ENCODE assay signal across 8 cellular contexts in genomic region chr6:159788276-159788675, GRCh38. TPM values are rescaled to one million over a fixed set of nuclear protein-coding genes. Genes with fewer than 3 reads are reported as not detected.
DNase-seq lines count a peak whose midpoint lies in the region; ATAC-seq, FAIRE-seq and TF ChIP-seq lines count a peak whose summit lies in the region.

No MANE protein-coding gene starts in this region.

- H4K8ac ChIP-seq in mesenchymal stem cell (ENCODE audit: low read length), result no peak overlapping the region

- H2BK15ac ChIP-seq in mesenchymal stem cell (ENCODE audit: low read depth, poor library complexity, severe bottlenecking), result no peak overlapping the region

- peak; percentile 26 for DNase-seq in stimulated activated CD4-positive, alpha-beta T cell treated with anti-CD3 and anti-CD28 coated beads, Interleukin-15, amount 100 ng/mL, for 24 hours
- DNase-seq in stimulated activated CD4-positive, alpha-beta T cell treated with anti-CD3 and anti-CD28 coated beads, Interleukin-12 subunit alpha, Interleukin-12 subunit beta, amount 100 ng/mL, for 4 hours, result no peak
- DNase-seq in GM12878 (ENCODE audit: low read depth, low spot score), result no peak
- no peak for DNase-seq in mesenchymal stem cell
- DNase-seq in vagina (ENCODE audit: extremely low spot score in 2 of 2), result no peak
- no peak for DNase-seq in NCI-H1436 treated with DMSO at 0.1 percent for 48 hours (lab: John Stamatoyannopoulos, UW)
- DNase-seq in NCI-H1092 (lab: John Stamatoyannopoulos, UW), result no peak
- DNase-seq in omental fat pad (ENCODE audit: low spot score), result no peak

- H3K4me2 ChIP-seq in GM12878 (ENCODE audit: control insufficient read depth, insufficient read depth) (peak overlapping the region; percentile 67), mesenchymal stem cell (ENCODE audit: low read length, poor library complexity, severe bottlenecking) (peak overlapping the region; percentile 97)

- H3K27ac ChIP-seq in GM12878 (ENCODE audit: control insufficient read depth, insufficient read depth) (peak overlapping the region; percentile 80), mesenchymal stem cell (ENCODE audit: low read length, poor library complexity, severe bottlenecking) (peak overlapping the region; percentile 38), vagina (peak overlapping the region; percentile 100)

- no TSS peak for BruUV-seq in GM12878 (replicated peaks; lab: Mats Ljungman, UMichigan)

- H3K4me1 ChIP-seq in GM12878 (ENCODE audit: control insufficient read depth, insufficient read depth, low read length) (no peaks in the 10 kb centered on the region; the same call in 1 of the 2 replicates), mesenchymal stem cell (ENCODE audit: control insufficient read depth, insufficient read depth, low read depth, low read length) (peaks cover 12% of the 10 kb centered on the region), vagina (peaks cover 62% of the 10 kb centered on the region)

- ATAC-seq in GM12878 (no peak), omental fat pad (ENCODE audit: low FRiP score) (no peak)

- no peak for TF ChIP-seq EP300 in GM12878 (IDR thresholded peaks at IDR 0.05; ENCODE audit: borderline replicate concordance in 1 of 2, control insufficient read depth in 1 of 2, low read depth in 2 of 2, low read length in 2 of 2)

- CTCF ChIA-PET in GM12878 (lab: Yijun Ruan, JAX), result interaction anchor here (0.9 to 4.7 kb wide), 7 partner anchors 26 to 681 kb away, joined by 3 to 46 read pairs (median 4); partner anchors contain the start of genes ACAT2 and SOD2

- H3K18ac ChIP-seq in mesenchymal stem cell (ENCODE audit: low read depth in 1 of 2, low read length in 2 of 2), result no peak overlapping the region

- no peaks in the 10 kb centered on the region for H4K20me1 ChIP-seq in GM12878 (ENCODE audit: control insufficient read depth, insufficient read depth)

- H2BK5ac ChIP-seq in mesenchymal stem cell (ENCODE audit: low read depth, low read length, poor library complexity, severe bottlenecking), result no peak overlapping the region

- peaks cover 1 to 15% of the 10 kb centered on the region in 2 experiments; a peak in 2 of 4 replicates for H3K36me3 ChIP-seq in GM12878 (ENCODE audit: control insufficient read depth in 2 of 2, insufficient read depth in 2 of 2, low read length in 1 of 2)
- H3K36me3 ChIP-seq in mesenchymal stem cell (ENCODE audit: control insufficient read depth in 1 of 2, insufficient read depth in 2 of 2, low read depth in 1 of 2, low read length in 2 of 2), result peaks cover 9 to 61% of the 10 kb centered on the region in 2 experiments
- peaks cover 0 to 43% of the 10 kb centered on the region in 2 donors for H3K36me3 ChIP-seq in vagina

- intact Hi-C loops in GM12878 (cut with micrococcal nuclease; ENCODE audit: unreplicated experiment), result loop anchor here (2.0 to 5.0 kb wide), 3 partner anchors 95 to 184 kb away; partner anchors contain the start of gene SOD2
- intact Hi-C loops in vagina (cut with DNase I), result loop anchor here (5.0 kb wide), 1 partner anchor 61 kb away; the partner anchor contains the start of gene WTAP

- no peaks in the 10 kb centered on the region for H3K27me3 ChIP-seq in GM12878 (replicated peaks in 1 of 2; ENCODE audit: control insufficient read depth in 2 of 2, insufficient read depth in 2 of 2, low read length in 1 of 2)
- no peaks in the 10 kb centered on the region for H3K27me3 ChIP-seq in mesenchymal stem cell (ENCODE audit: control insufficient read depth in 1 of 2, insufficient read depth in 1 of 2, low read length in 2 of 2)
- H3K27me3 ChIP-seq in vagina, result no peaks in the 10 kb centered on the region

- no peaks in the 10 kb centered on the region for H3K9me3 ChIP-seq in GM12878 (replicated peaks; ENCODE audit: control insufficient read depth, insufficient read depth, low read length)
- no peaks in the 10 kb centered on the region for H3K9me3 ChIP-seq in mesenchymal stem cell (ENCODE audit: control insufficient read depth, low read length)
- no peaks in the 10 kb centered on the region for H3K9me3 ChIP-seq in vagina

- H3K9ac ChIP-seq in GM12878 (ENCODE audit: control insufficient read depth, insufficient read depth, low read length) (peak overlapping the region; percentile 88), mesenchymal stem cell (ENCODE audit: low read length) (peak overlapping the region; percentile 96)

- no peak overlapping the region for H3K4ac ChIP-seq in mesenchymal stem cell (ENCODE audit: low read depth in 1 of 2, low read length in 2 of 2)

- TF ChIP-seq POLR2A in GM12878 (IDR thresholded peaks at IDR 0.05; ENCODE audit: low read depth, low read length) (no peak), vagina (IDR thresholded peaks at IDR 0.05) (no peak)

- TF ChIP-seq RAD21 in GM12878 (IDR thresholded peaks at IDR 0.05; ENCODE audit: insufficient read depth, low read depth, low read length), result no peak

- TF ChIP-seq CTCF in GM12878 (IDR thresholded peaks at IDR 0.05 in 2 of 3, conservative IDR thresholded peaks at IDR 0.05 in 1 of 3; ENCODE audit: control insufficient read depth in 2 of 3, extremely low read depth in 1 of 3, insufficient read depth in 1 of 3, low read depth in 3 of 3, low read length in 3 of 3) (no peak), vagina (IDR thresholded peaks at IDR 0.05) (no peak), omental fat pad (IDR thresholded peaks at IDR 0.05) (no peak)

- H2AFZ ChIP-seq in GM12878 (ENCODE audit: control insufficient read depth, low read depth, low read length) (no peak overlapping the region), mesenchymal stem cell (ENCODE audit: low read depth, low read length) (no peak overlapping the region)

- POLR2A ChIA-PET in GM12878 (lab: Charles Lee), result interaction anchor here (0.6 to 5.3 kb wide), 7 partner anchors 10 to 59 kb away, joined by 3 to 85 read pairs (median 4); partner anchors contain the start of genes ACAT2 and WTAP

- in situ Hi-C loops in GM12878 (cut with MboI), result no loop called here

- H4K91ac ChIP-seq in mesenchymal stem cell (ENCODE audit: low read length), result no peak overlapping the region

- peaks cover 5% of the 10 kb centered on the region for H3K79me1 ChIP-seq in mesenchymal stem cell (replicated peaks; ENCODE audit: low read length, poor library complexity, severe bottlenecking)

- WGBS in GM12878 (ENCODE audit: insufficient coverage, insufficient replicate concordance, low lambda C conversion rate, missing lambda C conversion rate), result 35% methylated on average over 14 of the region's 15 CpGs
- WGBS in mesenchymal stem cell, result 62% methylated on average over 11 of the region's 15 CpGs

- no peak overlapping the region for H2BK12ac ChIP-seq in mesenchymal stem cell (ENCODE audit: low read length in 2 of 2)

- no peak overlapping the region for H3K14ac ChIP-seq in mesenchymal stem cell (ENCODE audit: low read length in 2 of 2)

- H3K23ac ChIP-seq in mesenchymal stem cell (ENCODE audit: low read length in 2 of 2), result peak overlapping the region in 1 of 2 experiments; percentile 60

- RAD21 ChIA-PET in GM12878 (lab: Charles Lee; ENCODE audit: unreplicated experiment), result interaction anchor here (0.9 to 5.5 kb wide), 7 partner anchors 27 to 189 kb away, joined by 3 to 52 read pairs (median 6); partner anchors contain the start of genes ACAT2 and WTAP

- no peak overlapping the region for H2BK120ac ChIP-seq in mesenchymal stem cell (ENCODE audit: low read depth, low read length)

- SMC1A ChIA-PET in GM12878 (lab: Charles Lee; ENCODE audit: uncharacterized antibody, unreplicated experiment), result interaction anchor here (0.6 to 8.4 kb wide), 8 partner anchors 11 to 194 kb away, joined by 3 to 108 read pairs (median 4); partner anchors contain the start of gene WTAP

- no peak for FAIRE-seq in GM12878 (lab: Jason Lieb, UNC)

- H3K4me3 ChIP-seq in GM12878 (peak overlapping the region; percentile 90), mesenchymal stem cell (ENCODE audit: insufficient read depth in 1 of 2, low read depth in 1 of 2, low read length in 2 of 2) (peak overlapping the region; percentile 99), vagina (peak overlapping the region; percentile 87 to 92)

- no peak overlapping the region for H2AK5ac ChIP-seq in mesenchymal stem cell (ENCODE audit: low read length, severe bottlenecking)

- peaks cover 85% of the 10 kb centered on the region for H3K79me2 ChIP-seq in GM12878 (ENCODE audit: control insufficient read depth, insufficient read depth, low read length)

RNA-seq across cellular contexts. Expression of gene TCP1, which starts 1.1 kb away (rescaled TPM):
- 171 and 186 TPM in 2 replicates for total RNA-seq in GM12878 (2013; cell fraction: nucleolus; rRNA removed)
- 347 and 350 TPM in 2 replicates for total RNA-seq in GM12878 (2014; rRNA removed)
- 329 and 350 TPM in 2 replicates for total RNA-seq in GM12878 (2014; rRNA removed; fragmentation: Illumina TruSeq; extraction: Trizol)
- 306 and 317 TPM in 2 replicates for total RNA-seq in GM12878 (2021)
- 136 TPM for polyA plus RNA-seq in GM12878 (2011; ENCODE audit: low read depth)
- 133 and 194 TPM in 2 replicates for polyA plus RNA-seq in GM12878 (2011; rRNA removed)
- 104 and 110 TPM in 2 replicates for polyA plus RNA-seq in GM12878 (2011; cell fraction: cytosol; rRNA removed)
- 182 and 230 TPM in 2 replicates for polyA plus RNA-seq in GM12878 (2011; cell fraction: nucleus; rRNA removed)
- 168 and 174 TPM in 2 replicates for polyA plus RNA-seq in GM12878 (2012)
- 294 and 401 TPM in 2 replicates for polyA plus RNA-seq in GM12878 (2014; fragmentation: Illumina TruSeq; extraction: Trizol)
- polyA plus RNA-seq in GM12878 (2014; fragmentation: Nextera tagmentation; extraction: Ambion mirVana), result 100 to 1,000 TPM; 201 to 241 TPM
- polyA plus RNA-seq in GM12878 (2014; rRNA removed), result 170 and 172 TPM in 2 replicates
- polyA plus RNA-seq in GM12878 (2016; fragmentation: Nextera tagmentation; extraction: Ambion mirVana), result 100 to 1,000 TPM; 452 to 457 TPM
- polyA minus RNA-seq in GM12878 (2011; rRNA and poly(A)+ RNA removed), result 148 and 226 TPM in 2 replicates
- 166 and 180 TPM in 2 replicates for polyA minus RNA-seq in GM12878 (2011; cell fraction: cytosol; rRNA and poly(A)+ RNA removed)
- polyA minus RNA-seq in GM12878 (2011; cell fraction: nucleus; rRNA and poly(A)+ RNA removed), result 125 and 214 TPM in 2 replicates
- 92.8 TPM for polyA plus RNA-seq in mesenchymal stem cell (2013, experiment 1 of 2)
- 97.3 TPM for polyA plus RNA-seq in mesenchymal stem cell (2013, experiment 2 of 2)
- 80.8 TPM for total RNA-seq in vagina
- 100 to 1,000 TPM; 146 to 248 (median 192) TPM for total RNA-seq in omental fat pad

RNA-seq across cellular contexts. Expression of gene MRPL18, which starts 2.0 kb away (rescaled TPM):
- total RNA-seq in GM12878 (2013; cell fraction: nucleolus; rRNA removed), result 7.2 and 7.7 TPM in 2 replicates
- total RNA-seq in GM12878 (2014; rRNA removed) (98.6 and 104 TPM in 2 replicates), GM12878 (2014; rRNA removed; fragmentation: Illumina TruSeq; extraction: Trizol) (81.9 and 82.3 TPM in 2 replicates), GM12878 (2021) (68.5 and 69.3 TPM in 2 replicates), vagina (58.7 TPM), omental fat pad (10 to 100 TPM; 37.2 to 87.6 (median 60.3) TPM)
- polyA plus RNA-seq in GM12878 (2011; ENCODE audit: low read depth), result 27.6 TPM
- polyA plus RNA-seq in GM12878 (2011; rRNA removed) (108 and 128 TPM in 2 replicates), GM12878 (2014; fragmentation: Illumina TruSeq; extraction: Trizol) (78.8 and 80.0 TPM in 2 replicates), GM12878 (2014; fragmentation: Nextera tagmentation; extraction: Ambion mirVana) (100 to 1,000 TPM; 148 to 203 TPM), GM12878 (2014; rRNA removed) (106 and 124 TPM in 2 replicates), GM12878 (2016; fragmentation: Nextera tagmentation; extraction: Ambion mirVana) (100 to 1,000 TPM; 174 to 177 TPM)
- 71.8 and 90.7 TPM in 2 replicates for polyA plus RNA-seq in GM12878 (2011; cell fraction: cytosol; rRNA removed)
- polyA plus RNA-seq in GM12878 (2011; cell fraction: nucleus; rRNA removed), result 56.8 and 59.3 TPM in 2 replicates
- 46.6 and 58.0 TPM in 2 replicates for polyA plus RNA-seq in GM12878 (2012)
- 33.0 and 37.8 TPM in 2 replicates for polyA minus RNA-seq in GM12878 (2011; rRNA and poly(A)+ RNA removed)
- polyA minus RNA-seq in GM12878 (2011; cell fraction: cytosol; rRNA and poly(A)+ RNA removed), result 12.4 and 18.0 TPM in 2 replicates
- polyA minus RNA-seq in GM12878 (2011; cell fraction: nucleus; rRNA and poly(A)+ RNA removed), result 11.7 and 14.4 TPM in 2 replicates
- polyA plus RNA-seq in mesenchymal stem cell (2013, experiment 1 of 2), result 57.8 TPM
- 58.5 TPM for polyA plus RNA-seq in mesenchymal stem cell (2013, experiment 2 of 2)

RNA-seq across cellular contexts. Expression of gene PNLDC1, which starts 11.8 kb away (rescaled TPM):
- not detected in 2 replicates for total RNA-seq in GM12878 (2013; cell fraction: nucleolus; rRNA removed)
- 0.38 TPM in 1 of 2 replicates, not detected in the other for total RNA-seq in GM12878 (2014; rRNA removed)
- 0.09 TPM in 1 of 2 replicates, not detected in the other for total RNA-seq in GM12878 (2014; rRNA removed; fragmentation: Illumina TruSeq; extraction: Trizol)
- total RNA-seq in GM12878 (2021), result 0.19 TPM in 1 of 2 replicates, not detected in the other
- not detected for polyA plus RNA-seq in GM12878 (2011; ENCODE audit: low read depth)
- 0.07 and 0.08 TPM in 2 replicates for polyA plus RNA-seq in GM12878 (2011; rRNA removed)
- 0.03 and 0.08 TPM in 2 replicates for polyA plus RNA-seq in GM12878 (2011; cell fraction: cytosol; rRNA removed)
- 0.13 TPM in 2 replicates for polyA plus RNA-seq in GM12878 (2011; cell fraction: nucleus; rRNA removed)
- polyA plus RNA-seq in GM12878 (2012), result not detected in 2 replicates
- 0.07 TPM in 1 of 2 replicates, not detected in the other for polyA plus RNA-seq in GM12878 (2014; fragmentation: Illumina TruSeq; extraction: Trizol)
- under 1 TPM; 0.09 to 0.16 TPM for polyA plus RNA-seq in GM12878 (2014; fragmentation: Nextera tagmentation; extraction: Ambion mirVana)
- polyA plus RNA-seq in GM12878 (2014; rRNA removed), result 0.06 and 0.16 TPM in 2 replicates
- under 1 TPM; 0.09 to 0.25 TPM for polyA plus RNA-seq in GM12878 (2016; fragmentation: Nextera tagmentation; extraction: Ambion mirVana)
- polyA minus RNA-seq in GM12878 (2011; rRNA and poly(A)+ RNA removed), result not detected in 2 replicates
- not detected in 2 replicates for polyA minus RNA-seq in GM12878 (2011; cell fraction: cytosol; rRNA and poly(A)+ RNA removed)
- polyA minus RNA-seq in GM12878 (2011; cell fraction: nucleus; rRNA and poly(A)+ RNA removed), result not detected in 2 replicates
- 0.03 TPM for polyA plus RNA-seq in mesenchymal stem cell (2013, experiment 1 of 2)
- 0.03 TPM for polyA plus RNA-seq in mesenchymal stem cell (2013, experiment 2 of 2)
- not detected for total RNA-seq in vagina
- total RNA-seq in omental fat pad, result under 1 TPM in 1 of 4 donors, not detected in 3; 0.37 TPM

RNA-seq across cellular contexts. Expression of gene ACAT2, which starts 26.4 kb away (rescaled TPM):
- 37.0 and 39.7 TPM in 2 replicates for total RNA-seq in GM12878 (2013; cell fraction: nucleolus; rRNA removed)
- total RNA-seq in GM12878 (2014; rRNA removed) (87.9 and 93.3 TPM in 2 replicates), GM12878 (2014; rRNA removed; fragmentation: Illumina TruSeq; extraction: Trizol) (116 and 119 TPM in 2 replicates), GM12878 (2021) (128 and 139 TPM in 2 replicates), vagina (11.3 TPM), omental fat pad (10 to 100 TPM in 1 of 4 donors, 1 to 10 TPM in 3; 4.6 to 15.1 (median 6.5) TPM)
- polyA plus RNA-seq in GM12878 (2011; ENCODE audit: low read depth), result 47.7 TPM
- polyA plus RNA-seq in GM12878 (2011; rRNA removed) (227 and 257 TPM in 2 replicates), GM12878 (2014; fragmentation: Illumina TruSeq; extraction: Trizol) (98.9 and 134 TPM in 2 replicates), GM12878 (2014; fragmentation: Nextera tagmentation; extraction: Ambion mirVana) (100 to 1,000 TPM; 249 to 257 TPM), GM12878 (2014; rRNA removed) (93.4 and 105 TPM in 2 replicates), GM12878 (2016; fragmentation: Nextera tagmentation; extraction: Ambion mirVana) (100 to 1,000 TPM; 137 to 150 TPM)
- 105 and 107 TPM in 2 replicates for polyA plus RNA-seq in GM12878 (2011; cell fraction: cytosol; rRNA removed)
- 68.8 and 81.2 TPM in 2 replicates for polyA plus RNA-seq in GM12878 (2011; cell fraction: nucleus; rRNA removed)
- polyA plus RNA-seq in GM12878 (2012), result 55.3 and 81.1 TPM in 2 replicates
- 113 and 140 TPM in 2 replicates for polyA minus RNA-seq in GM12878 (2011; rRNA and poly(A)+ RNA removed)
- polyA minus RNA-seq in GM12878 (2011; cell fraction: cytosol; rRNA and poly(A)+ RNA removed), result 29.1 and 45.0 TPM in 2 replicates
- 39.4 and 46.5 TPM in 2 replicates for polyA minus RNA-seq in GM12878 (2011; cell fraction: nucleus; rRNA and poly(A)+ RNA removed)
- polyA plus RNA-seq in mesenchymal stem cell (2013, experiment 1 of 2), result 90.6 TPM
- polyA plus RNA-seq in mesenchymal stem cell (2013, experiment 2 of 2), result 91.2 TPM

Comparison
In these comparisons a context has a peak if more than half of its experiments do, and no peak if none do; other contexts are left out.
1. H3K27ac ChIP-seq: peak in every context shown above with its lines; median percentile 100 in vagina; 80 in GM12878; 38 in mesenchymal stem cell.